In genomic region chr3:45795509-45795881, GRCh38 we compare ENCODE assay signal across 11 cellular contexts. TPM values are rescaled to one million over a fixed set of nuclear protein-coding genes. Genes with fewer than 3 reads are reported as not detected.
DNase-seq lines count a peak whose midpoint lies in the region; ATAC-seq and TF ChIP-seq lines count a peak whose summit lies in the region.
"Had no signal": no experiment of that assay in that cellular context is flagged by ENCODE, and none has a peak within 500 bp of the region (broad histone marks: within the 10 kb centered on the region; RNA-seq: fewer than 3 reads in every experiment).

No MANE protein-coding gene starts in this region.

- H3K9me3 Mint-ChIP-seq in endodermal cell (peaks cover 1% of the 10 kb centered on the region), natural killer cell (no peaks in the 10 kb centered on the region)

- H3K27ac Mint-ChIP-seq in endodermal cell: no peak overlapping the region
- peak overlapping the region in 1 of 2 donors; percentile 83 for H3K27ac Mint-ChIP-seq in natural killer cell

- H3K36me3 Mint-ChIP-seq in endodermal cell (ENCODE audit: low read depth) (no peaks in the 10 kb centered on the region), natural killer cell (no peaks in the 10 kb centered on the region)

- H2AFZ ChIP-seq in ACC112 (ENCODE audit: low read length, unreplicated experiment): no peak overlapping the region

- ATAC-seq in natural killer cell (peak in 2 of 3 donors; percentile 27 to 32), HG03457 (IDR thresholded peaks at IDR 0.05; ENCODE audit: unreplicated experiment) (no peak)

- H3K4me1 Mint-ChIP-seq in endodermal cell: no peaks in the 10 kb centered on the region
- H3K4me1 Mint-ChIP-seq in natural killer cell: peaks cover 7 to 16% of the 10 kb centered on the region in 2 donors

- H3K27me3 ChIP-seq in ACC112 (ENCODE audit: insufficient read depth, low read length) (peaks cover 91% of the 10 kb centered on the region), HUES64 (ENCODE audit: insufficient read depth, low read length) (peaks cover 60% of the 10 kb centered on the region), endodermal cell (ENCODE audit: control insufficient read depth, insufficient read depth, low read length, poor library complexity, severe bottlenecking) (peaks cover 51% of the 10 kb centered on the region), prostate gland (replicated peaks; ENCODE audit: insufficient read depth) (no peaks in the 10 kb centered on the region)

- H3K79me2 ChIP-seq in ACC112 (ENCODE audit: control insufficient read depth, insufficient read depth, low read length, unreplicated experiment): no peaks in the 10 kb centered on the region

- DNase-seq in endodermal cell (no peak), natural killer cell (no peak), prostate gland (ENCODE audit: low spot score) (no peak), GDM1 (lab: John Stamatoyannopoulos, UW) (no peak), T1000 (lab: John Stamatoyannopoulos, UW) (no peak)
- DNase-seq: kidney glomerular epithelial cell, NCI-H1930, RPMI8226 had no signal

- no peaks in the 10 kb centered on the region for H3K36me3 ChIP-seq in ACC112 (ENCODE audit: insufficient read depth, low read length)
- H3K36me3 ChIP-seq in HUES64 (ENCODE audit: insufficient read depth, low read length): no peaks in the 10 kb centered on the region
- no peaks in the 10 kb centered on the region for H3K36me3 ChIP-seq in endodermal cell (ENCODE audit: control insufficient read depth, insufficient read depth, low read length)
- H3K36me3 ChIP-seq in prostate gland: no peaks in the 10 kb centered on the region

- no peak for TF ChIP-seq POLR2A in prostate gland (IDR thresholded peaks at IDR 0.05)

- H3K9me3 ChIP-seq in HUES64 (ENCODE audit: insufficient read depth, low read depth, low read length): no peaks in the 10 kb centered on the region
- no peaks in the 10 kb centered on the region for H3K9me3 ChIP-seq in endodermal cell (ENCODE audit: control insufficient read depth, low read length)
- H3K9me3 ChIP-seq in prostate gland: no peaks in the 10 kb centered on the region

- no peak overlapping the region for H3K27ac ChIP-seq in ACC112 (ENCODE audit: low read depth, low read length)
- H3K27ac ChIP-seq in HUES64 (ENCODE audit: low read depth, low read length): no peak overlapping the region
- H3K27ac ChIP-seq in endodermal cell (ENCODE audit: low read depth, low read length): no peak overlapping the region
- no peak overlapping the region for H3K27ac ChIP-seq in prostate gland

- peaks cover 68% of the 10 kb centered on the region for H3K27me3 Mint-ChIP-seq in endodermal cell (ENCODE audit: insufficient read depth)
- H3K27me3 Mint-ChIP-seq in natural killer cell (ENCODE audit: low read depth in 2 of 2): peaks cover 51 to 56% of the 10 kb centered on the region in 2 donors

- TF ChIP-seq CTCF in endodermal cell (conservative IDR thresholded peaks at IDR 0.05) (no peak), natural killer cell (IDR thresholded peaks at IDR 0.05) (no peak), prostate gland (IDR thresholded peaks at IDR 0.05) (no peak)

- WGBS in HUES64: 23% methylated on average over 12 of the region's 14 CpGs
- WGBS in endodermal cell (ENCODE audit: insufficient coverage in 1 of 2, insufficient read length in 1 of 2), 2 experiments: 22 to 27% methylated on average over 12 to 14 of the region's 14 CpGs
- WGBS in prostate gland: 33% methylated on average over 14 of the region's 14 CpGs

- intact Hi-C loops in natural killer cell (cut with micrococcal nuclease) (no loop called here), prostate gland (cut with DNase I) (no loop called here)

- H3K4me1 ChIP-seq in ACC112 (ENCODE audit: control insufficient read depth, insufficient read depth, low read length, unreplicated experiment): no peaks in the 10 kb centered on the region
- H3K4me1 ChIP-seq in HUES64 (ENCODE audit: insufficient read depth, low read length): no peaks in the 10 kb centered on the region
- no peaks in the 10 kb centered on the region for H3K4me1 ChIP-seq in endodermal cell (ENCODE audit: control insufficient read depth, insufficient read depth, low read length)
- H3K4me1 ChIP-seq in prostate gland (replicated peaks): peaks cover 5% of the 10 kb centered on the region

- peak overlapping the region; percentile 57 for H3K4me3 Mint-ChIP-seq in endodermal cell
- H3K4me3 Mint-ChIP-seq in natural killer cell: peak overlapping the region; percentile 80

- no peak overlapping the region for H3K9ac ChIP-seq in HUES64 (ENCODE audit: low read depth, low read length)
- no peak overlapping the region for H3K9ac ChIP-seq in endodermal cell (ENCODE audit: extremely low read depth, low read length, poor library complexity, severe bottlenecking)

- H3K4me3 ChIP-seq in ACC112 (ENCODE audit: low read depth, low read length): peak overlapping the region; percentile 51; the same call in 1 of the 2 replicates
- peak overlapping the region; percentile 61 for H3K4me3 ChIP-seq in HUES64 (ENCODE audit: low read length)
- H3K4me3 ChIP-seq in endodermal cell (ENCODE audit: low read length): peak overlapping the region; percentile 77
- H3K4me3 ChIP-seq in prostate gland: peak overlapping the region in 1 of 2 donors; percentile 28

RNA-seq across cellular contexts. Expression of gene SLC6A20, which starts 0.8 kb away (rescaled TPM):
- polyA plus RNA-seq in HUES64 (2013, experiment 1 of 2): not detected
- polyA plus RNA-seq in HUES64 (2013, experiment 2 of 2): not detected
- total RNA-seq in endodermal cell (1 to 10 TPM in 1 of 2 donors, under 1 TPM in 1; 0.29 to 1.5 TPM), natural killer cell (1 to 10 TPM in 1 of 3 donors, under 1 TPM in 2; 0.25 to 1.3 (median 0.70) TPM), prostate gland (1 to 10 TPM in 1 of 2 donors, not detected in 1; 1.6 TPM)
- 0.18 TPM for polyA plus RNA-seq in endodermal cell (2013, experiment 1 of 2)
- 0.46 TPM for polyA plus RNA-seq in endodermal cell (2013, experiment 2 of 2)

RNA-seq across cellular contexts. Expression of gene LZTFL1, which starts 46.4 kb away (rescaled TPM):
- polyA plus RNA-seq in HUES64 (2013, experiment 1 of 2): 12.0 TPM
- polyA plus RNA-seq in HUES64 (2013, experiment 2 of 2): 16.4 TPM
- total RNA-seq in endodermal cell (10 to 100 TPM; 12.1 to 19.8 TPM), natural killer cell (10 to 100 TPM; 16.4 to 19.8 (median 17.2) TPM), prostate gland (10 to 100 TPM; 23.2 to 28.9 TPM)
- polyA plus RNA-seq in endodermal cell (2013, experiment 1 of 2): 29.6 TPM
- polyA plus RNA-seq in endodermal cell (2013, experiment 2 of 2): 29.9 TPM
